In genomic region chr7:80392229-80393169, GRCh38 we compare ENCODE assay signal across 8 cellular contexts.
DNase-seq lines count a peak whose midpoint lies in the region; ATAC-seq and TF ChIP-seq lines count a peak whose summit lies in the region.

No MANE protein-coding gene starts in this region.

- TF ChIP-seq CTCF in cardiac fibroblast (IDR thresholded peaks at IDR 0.05; ENCODE audit: low read depth, low read length) (peak; percentile 41), nephron (IDR thresholded peaks at IDR 0.05; ENCODE audit: unreplicated experiment in 3 of 3) (peak; percentile 53 to 66 (median 62)), GM23338 (conservative IDR thresholded peaks at IDR 0.05; ENCODE audit: low read depth in 2 of 2) (peak in 1 of 2 experiments; percentile 59; a peak in 3 of 4 replicates)

- DNase-seq in EH (ENCODE audit: low read depth) (peak; percentile 55), NCI-H1694 treated with DMSO at 0.1 percent for 48 hours (lab: John Stamatoyannopoulos, UW) (peak; percentile 68), cardiac fibroblast (ENCODE audit: low read depth in 2 of 2) (peak; percentile 70 to 71), GM23338 (ENCODE audit: low spot score) (no peak), T-cell (no peak)

- H3K36me3 Mint-ChIP-seq in nephron (ENCODE audit: low read depth) = no peaks in the 10 kb centered on the region
- no peaks in the 10 kb centered on the region for H3K36me3 Mint-ChIP-seq in GM23338 (ENCODE audit: low read depth)
- H3K36me3 Mint-ChIP-seq in T-cell = no peaks in the 10 kb centered on the region

- POLR2A ChIA-PET in T-cell (lab: Charles Lee) = interaction anchor here in 1 of 2 donors (0.6 kb wide), 1 partner anchor 497 kb away, joined by 3 read pairs; no protein-coding TSS in a partner anchor

- no peak overlapping the region for H3K27ac Mint-ChIP-seq in nephron
- H3K27ac Mint-ChIP-seq in GM23338 = no peak overlapping the region
- no peak overlapping the region for H3K27ac Mint-ChIP-seq in T-cell

- H2AFZ ChIP-seq in GM23338 = no peak overlapping the region; the same call in 1 of the 2 replicates

- H3K4me2 ChIP-seq in GM23338 = no peak overlapping the region

- no peaks in the 10 kb centered on the region for H3K79me2 ChIP-seq in GM23338 (replicated peaks; ENCODE audit: insufficient read depth)

- H3K9me3 Mint-ChIP-seq in nephron (no peaks in the 10 kb centered on the region), GM23338 (peaks cover 2% of the 10 kb centered on the region; the same call in 1 of the 3 replicates), T-cell (peaks cover 0 to 2% (median 0%) of the 10 kb centered on the region in 3 donors)

- H3K4me3 ChIP-seq in cardiac fibroblast (replicated peaks in 1 of 2; ENCODE audit: low read depth in 2 of 2, low read length in 2 of 2) = no peak overlapping the region
- no peak overlapping the region for H3K4me3 ChIP-seq in GM23338

- no peak overlapping the region for H3K27ac ChIP-seq in GM23338 (ENCODE audit: low read depth)

- H3K27me3 Mint-ChIP-seq in nephron (ENCODE audit: low read depth) (no peaks in the 10 kb centered on the region), GM23338 (ENCODE audit: insufficient read depth, low read depth, poor library complexity) (no peaks in the 10 kb centered on the region), T-cell (no peaks in the 10 kb centered on the region)

- H3K36me3 ChIP-seq in GM23338 (ENCODE audit: insufficient read depth) = no peaks in the 10 kb centered on the region

- H3K4me1 Mint-ChIP-seq in nephron = no peaks in the 10 kb centered on the region
- H3K4me1 Mint-ChIP-seq in GM23338 = no peaks in the 10 kb centered on the region
- H3K4me1 Mint-ChIP-seq in T-cell = no peaks in the 10 kb centered on the region

- CTCF ChIA-PET in T-cell (lab: Charles Lee) = interaction anchor here in 1 of 2 donors (0.8 to 1.6 kb wide), 4 partner anchors 14 to 332 kb away, joined by 3 to 9 read pairs (median 4); no protein-coding TSS in a partner anchor

- no peaks in the 10 kb centered on the region for H3K4me1 ChIP-seq in GM23338 (ENCODE audit: insufficient read depth)

- no peaks in the 10 kb centered on the region for H3K27me3 ChIP-seq in GM23338 (ENCODE audit: insufficient read depth)

- H3K9me2 ChIP-seq in GM23338 (ENCODE audit: insufficient read depth) = no peaks in the 10 kb centered on the region

- ATAC-seq in HG02884 (IDR thresholded peaks at IDR 0.05; ENCODE audit: unreplicated experiment) = no peak
- ATAC-seq in HG03457 (IDR thresholded peaks at IDR 0.05; ENCODE audit: unreplicated experiment) = no peak
- no peak for ATAC-seq in GM23338
- no peak for ATAC-seq in T-cell (replicated peaks in 1 of 4)

- H4K20me1 ChIP-seq in GM23338 (replicated peaks; ENCODE audit: insufficient read depth) = no peaks in the 10 kb centered on the region

- no peaks in the 10 kb centered on the region for H3F3A ChIP-seq in GM23338 (replicated peaks; ENCODE audit: low read depth)

- no peak overlapping the region for H3K4me3 Mint-ChIP-seq in nephron
- no peak overlapping the region for H3K4me3 Mint-ChIP-seq in GM23338
- H3K4me3 Mint-ChIP-seq in T-cell = no peak overlapping the region

TF ChIP-seq in GM23338, 12 proteins besides CTCF, POLR2A, EP300 and RAD21 (continues in another document):
- TF ChIP-seq EZH2phosphoT487 (IDR thresholded peaks at IDR 0.05; ENCODE audit: unreplicated experiment) (no peak), POLR2AphosphoS5 (IDR thresholded peaks at IDR 0.05; ENCODE audit: low read depth) (no peak), EZH2 (IDR thresholded peaks at IDR 0.05; ENCODE audit: low read depth, unreplicated experiment) (no peak), NANOG (IDR thresholded peaks at IDR 0.05; ENCODE audit: borderline replicate concordance) (no peak), ETS1 (IDR thresholded peaks at IDR 0.05) (no peak), JUNB (IDR thresholded peaks at IDR 0.05; ENCODE audit: unreplicated experiment) (no peak), CREB1 (CRISPR knock-in tag; IDR thresholded peaks at IDR 0.05; ENCODE audit: low read depth) (no peak), REST (IDR thresholded peaks at IDR 0.05; ENCODE audit: unreplicated experiment) (no peak)

Comparison
In these comparisons a context has a peak if more than half of its experiments do, and no peak if none do; other contexts are left out.
1. DNase-seq: peak in EH (single experiment), NCI-H1694 treated with DMSO at 0.1 percent for 48 hours (single experiment) and cardiac fibroblast (2 of 2); none in GM23338 (single experiment) and T-cell (0 of 34).